15 cellular contexts compared by ENCODE assay signal in genomic region chr2:8627692-8628085, GRCh38. TPM values are rescaled to one million over a fixed set of nuclear protein-coding genes. Genes with fewer than 3 reads are reported as not detected.
DNase-seq lines count a peak whose midpoint lies in the region; ATAC-seq and TF ChIP-seq lines count a peak whose summit lies in the region.
"Had no signal": no experiment of that assay in that cellular context is flagged by ENCODE, and none has a peak within 500 bp of the region (broad histone marks: within the 10 kb centered on the region; RNA-seq: fewer than 3 reads in every experiment).

No MANE protein-coding gene starts in this region.

- ATAC-seq in GM19035 (IDR thresholded peaks at IDR 0.05; ENCODE audit: unreplicated experiment): no peak
- ATAC-seq in gastrocnemius medialis: no peak
- ATAC-seq: activated CD4-positive, CD25-positive, alpha-beta regulatory T cell treated with anti-CD3 and anti-CD28 coated beads, Interleukin-2, amount 50 U/mL, for 24 hours had no signal

- H3K4me1 ChIP-seq in A673 (ENCODE audit: insufficient read depth, low read length, poor library complexity, severe bottlenecking) (peaks cover 8% of the 10 kb centered on the region), gastrocnemius medialis (no peaks in the 10 kb centered on the region)
- H3K4me1 ChIP-seq: esophagus squamous epithelium had no signal

- intact Hi-C loops in A673 (cut with micrococcal nuclease; ENCODE audit: unreplicated experiment): no loop called here
- intact Hi-C loops in dorsolateral prefrontal cortex (cut with DNase I): loop anchor here in 1 of 2 donors (1.0 to 10.0 kb wide), 3 partner anchors 40 to 127 kb away; no protein-coding TSS in a partner anchor
- intact Hi-C loops in gastrocnemius medialis (cut with DNase I; ENCODE audit: low total_unique reads): no loop called here

- H3K27ac ChIP-seq in A673 (ENCODE audit: low read depth, low read length, poor library complexity, severe bottlenecking): no peak overlapping the region
- H3K27ac ChIP-seq in dorsolateral prefrontal cortex: no peak overlapping the region
- no peak overlapping the region for H3K27ac ChIP-seq in gastrocnemius medialis
- H3K27ac ChIP-seq: esophagus squamous epithelium had no signal

- no peak for DNase-seq in A673 (ENCODE audit: low spot score)
- DNase-seq in HT-29 (ENCODE audit: low spot score): peak; percentile 89
- peak in 1 of 10 donors; percentile 36 for DNase-seq in dorsolateral prefrontal cortex
- peak; percentile 85 for DNase-seq in mucosa of gallbladder (ENCODE audit: low spot score)
- no peak for DNase-seq in NAMALWA (ENCODE audit: low spot score)
- no peak for DNase-seq in activated effector memory CD4-positive, alpha-beta T cell treated with Interleukin-2 at 50 U/mL for 16 hours
- DNase-seq in gastrocnemius medialis: no peak
- DNase-seq: activated CD8-positive, alpha-beta memory T cell treated with anti-CD3 and anti-CD28 coated beads, Interleukin-2, amount 50 U/mL, for 4 hours; activated naive CD4-positive, alpha-beta T cell; esophagus squamous epithelium; GDM1; NCI-H1048; stimulated activated naive CD4-positive, alpha-beta T cell treated with Interleukin-2 at 50 U/mL for 16 hours had no signal

- no peaks in the 10 kb centered on the region for H3K36me3 ChIP-seq in A673 (ENCODE audit: insufficient read depth, low read length, poor library complexity, severe bottlenecking)
- no peaks in the 10 kb centered on the region for H3K36me3 ChIP-seq in gastrocnemius medialis
- H3K36me3 ChIP-seq: esophagus squamous epithelium had no signal

- TF ChIP-seq CTCF in A673 (conservative IDR thresholded peaks at IDR 0.05; ENCODE audit: low read depth, low read length): 0 out of 2 replicates have a peak, but pooled peaks have one; percentile 9
- TF ChIP-seq CTCF in dorsolateral prefrontal cortex (IDR thresholded peaks at IDR 0.05 in 54 of 56, conservative IDR thresholded peaks at IDR 0.05 in 2 of 56; ENCODE audit: low read depth in 1 of 56, partially characterized antibody in 56 of 56): peak in 37 of 56 donors; percentile 8 to 75 (median 35)
- TF ChIP-seq CTCF in gastrocnemius medialis (IDR thresholded peaks at IDR 0.05 in 4 of 5, conservative IDR thresholded peaks at IDR 0.05 in 1 of 5): no peak

- CTCF ChIA-PET in A673 (lab: Charles Lee): no interaction called here

- no peak for TF ChIP-seq POLR2A in gastrocnemius medialis (IDR thresholded peaks at IDR 0.05)

- POLR2A ChIA-PET in A673 (lab: Charles Lee; ENCODE audit: low non-redundant PET): no interaction called here

- H3K27me3 ChIP-seq in A673 (replicated peaks; ENCODE audit: insufficient read depth, low read depth, low read length, poor library complexity): no peaks in the 10 kb centered on the region
- H3K27me3 ChIP-seq in dorsolateral prefrontal cortex: no peaks in the 10 kb centered on the region
- H3K27me3 ChIP-seq in gastrocnemius medialis: no peaks in the 10 kb centered on the region
- H3K27me3 ChIP-seq: esophagus squamous epithelium had no signal

- no TSS peak for BruUV-seq in A673 (replicated peaks; lab: Mats Ljungman, UMichigan)

- in situ Hi-C loops in gastrocnemius medialis (cut with MboI; ENCODE audit: low sequenced_read_pairs in 4 of 4): no loop called here

- H3K9me3 ChIP-seq in A673 (ENCODE audit: low read depth, low read length, poor library complexity, severe bottlenecking): no peaks in the 10 kb centered on the region
- H3K9me3 ChIP-seq in gastrocnemius medialis: no peaks in the 10 kb centered on the region
- H3K9me3 ChIP-seq: esophagus squamous epithelium had no signal

- H3K4me3 ChIP-seq in A673 (ENCODE audit: low read depth, low read length, poor library complexity, severe bottlenecking): no peak overlapping the region
- H3K4me3 ChIP-seq in dorsolateral prefrontal cortex: no peak overlapping the region
- H3K4me3 ChIP-seq in gastrocnemius medialis: no peak overlapping the region
- H3K4me3 ChIP-seq: esophagus squamous epithelium had no signal

RNA-seq across cellular contexts. Expression of gene ID2, which starts 54.2 kb away (rescaled TPM):
- 235 and 249 TPM in 2 replicates for total RNA-seq in A673 (2021)
- total RNA-seq in HT-29 (2014; rRNA removed; shearing (Covaris generic)): 152 and 161 TPM in 2 replicates
- total RNA-seq in dorsolateral prefrontal cortex: 100 to 1,000 TPM in 103 of 120 experiments, 10 to 100 TPM in 17; 73.4 to 233 (median 124) TPM
- 208 TPM for total RNA-seq in mucosa of gallbladder
- total RNA-seq in gastrocnemius medialis: 10 to 100 TPM; 16.6 to 35.9 (median 27.4) TPM

Comparison
In these comparisons a context has a peak if more than half of its experiments do, and no peak if none do; other contexts are left out.
1. DNase-seq: peak in HT-29 (single experiment) and mucosa of gallbladder (single experiment); none in A673 (single experiment), NAMALWA (single experiment), activated effector memory CD4-positive, alpha-beta T cell treated with Interleukin-2 at 50 U/mL for 16 hours (single experiment) and gastrocnemius medialis (0 of 2).
2. CTCF ChIP-seq: peak in A673 (single experiment) and dorsolateral prefrontal cortex (37 of 56); none in gastrocnemius medialis (0 of 5).